9 cellular contexts compared by ENCODE assay signal in the genomic region with DNA sequence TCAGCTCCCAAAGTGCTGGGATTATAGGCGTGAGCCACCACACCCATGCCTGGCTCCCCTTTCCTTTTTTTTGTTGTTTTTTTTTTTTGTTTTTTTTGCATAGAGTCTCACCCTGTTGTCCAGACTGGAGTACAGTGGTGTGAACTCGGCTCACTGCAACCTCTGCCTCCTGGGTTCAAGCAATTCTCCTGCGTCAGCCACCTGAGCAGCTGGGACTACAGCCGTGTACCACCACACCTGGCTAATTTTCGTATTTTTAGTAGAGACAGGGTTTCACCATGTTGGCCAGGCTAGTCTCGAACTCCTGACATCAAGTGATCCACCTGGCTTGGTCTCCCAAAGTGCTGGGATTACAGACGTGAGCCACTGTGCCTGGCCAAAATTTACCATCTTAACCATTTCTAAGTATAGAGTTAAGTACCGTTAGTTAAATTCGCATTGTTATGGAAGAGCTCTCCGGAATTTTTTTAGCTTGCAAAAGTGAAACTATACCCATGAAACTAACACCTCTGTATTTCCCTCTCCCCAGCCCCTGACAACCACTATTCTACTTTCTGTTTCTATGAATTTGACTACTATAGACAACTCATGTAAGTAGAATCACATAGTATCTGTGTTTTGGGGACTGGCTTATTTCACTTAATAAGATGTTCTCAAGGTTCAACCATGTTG.
DNase-seq lines count a peak whose midpoint lies in the region; ATAC-seq lines count a peak whose summit lies in the region.
"Had no signal": no experiment of that assay in that cellular context is flagged by ENCODE, and none has a peak within 500 bp of the region (broad histone marks: within the 10 kb centered on the region; RNA-seq: fewer than 3 reads in every experiment).

No MANE protein-coding gene starts in this region.

- peaks cover 15% of the 10 kb centered on the region for H3K4me1 ChIP-seq in CD8-positive, alpha-beta memory T cell (ENCODE audit: insufficient read depth, low read length)
- H3K4me1 ChIP-seq in neuronal stem cell (ENCODE audit: control insufficient read depth in 2 of 2, insufficient read depth in 1 of 2, low read depth in 1 of 2, low read length in 2 of 2): peaks cover 3 to 4% of the 10 kb centered on the region in 2 donors

- no peak overlapping the region for H2BK5ac ChIP-seq in neuronal stem cell (ENCODE audit: low read length)

- H3K4me3 ChIP-seq in CD8-positive, alpha-beta memory T cell (ENCODE audit: low read length): peak overlapping the region; percentile 8
- no peak overlapping the region for H3K4me3 ChIP-seq in neuronal stem cell (ENCODE audit: low read length in 2 of 2)

- peaks cover 26 to 32% (median 31%) of the 10 kb centered on the region in 3 donors for H3K4me1 Mint-ChIP-seq in CD8-positive, alpha-beta memory T cell
- H3K4me1 Mint-ChIP-seq in activated naive CD8-positive, alpha-beta T cell treated with anti-CD3 and anti-CD28 coated beads for 36 hours: peaks cover 23% of the 10 kb centered on the region

- ATAC-seq in GM19438 (IDR thresholded peaks at IDR 0.05; ENCODE audit: low read depth, unreplicated experiment) (peak; percentile 80), HG03175 (IDR thresholded peaks at IDR 0.05; ENCODE audit: unreplicated experiment) (peak; percentile 94)

- H3K27me3 Mint-ChIP-seq in CD8-positive, alpha-beta memory T cell: peaks cover 0 to 2% of the 10 kb centered on the region in 2 donors
- H3K27me3 Mint-ChIP-seq in activated naive CD8-positive, alpha-beta T cell treated with anti-CD3 and anti-CD28 coated beads for 36 hours: peaks cover 6% of the 10 kb centered on the region

- no peaks in the 10 kb centered on the region for H3K36me3 Mint-ChIP-seq in CD8-positive, alpha-beta memory T cell
- H3K36me3 Mint-ChIP-seq in activated naive CD8-positive, alpha-beta T cell treated with anti-CD3 and anti-CD28 coated beads for 36 hours: no peaks in the 10 kb centered on the region

- no peak overlapping the region for H3K4me2 ChIP-seq in neuronal stem cell (ENCODE audit: insufficient read depth, low read length, poor library complexity, severe bottlenecking)

- POLR2A ChIA-PET in CD8-positive, alpha-beta memory T cell (lab: Charles Lee): interaction anchor here (0.7 to 1.0 kb wide), 3 partner anchors 14 to 116 kb away, joined by 3 to 6 read pairs (median 4); no protein-coding TSS in a partner anchor

- DNase-seq in CD8-positive, alpha-beta memory T cell: peak in 1 of 5 donors; percentile 34
- DNase-seq in activated naive CD8-positive, alpha-beta T cell treated with anti-CD3 and anti-CD28 coated beads for 36 hours: peak; percentile 14
- DNase-seq in neuronal stem cell (ENCODE audit: low spot score) (no peak), iPS-NIHi11 (ENCODE audit: low spot score) (no peak), SW 1271 (lab: John Stamatoyannopoulos, UW) (no peak), globus pallidus (ENCODE audit: low spot score) (no peak)
- DNase-seq: activated gamma-delta T cell had no signal

- WGBS in neuronal stem cell (ENCODE audit: extremely low coverage in 2 of 2, insufficient read length in 2 of 2, insufficient replicate concordance in 1 of 2), 2 donors: no CpG with 5 or more reads among the region's 10 CpGs

- H3K9me3 Mint-ChIP-seq in CD8-positive, alpha-beta memory T cell: no peaks in the 10 kb centered on the region
- H3K9me3 Mint-ChIP-seq in activated naive CD8-positive, alpha-beta T cell treated with anti-CD3 and anti-CD28 coated beads for 36 hours: peaks cover 3% of the 10 kb centered on the region

- no peak overlapping the region for H2BK15ac ChIP-seq in neuronal stem cell (ENCODE audit: low read length)

- H3K36me3 ChIP-seq in CD8-positive, alpha-beta memory T cell (ENCODE audit: insufficient read depth, low read length): no peaks in the 10 kb centered on the region
- no peaks in the 10 kb centered on the region for H3K36me3 ChIP-seq in neuronal stem cell (replicated peaks in 1 of 2; ENCODE audit: control insufficient read depth in 2 of 2, insufficient read depth in 2 of 2, low read length in 2 of 2)

- H2BK120ac ChIP-seq in neuronal stem cell (ENCODE audit: low read depth, low read length): no peak overlapping the region

- H3K27ac ChIP-seq in CD8-positive, alpha-beta memory T cell (ENCODE audit: low read depth, low read length): no peak overlapping the region
- H3K27ac ChIP-seq in neuronal stem cell (replicated peaks; ENCODE audit: low read length): no peak overlapping the region

- H2BK12ac ChIP-seq in neuronal stem cell (ENCODE audit: low read length): no peak overlapping the region

- H2AFZ ChIP-seq in neuronal stem cell (ENCODE audit: low read length): no peak overlapping the region

- H3K23ac ChIP-seq in neuronal stem cell (ENCODE audit: low read depth, low read length, poor library complexity): no peak overlapping the region

- H3K9ac ChIP-seq in neuronal stem cell (ENCODE audit: low read depth, low read length, poor library complexity): no peak overlapping the region

- no peak overlapping the region for H4K8ac ChIP-seq in neuronal stem cell (ENCODE audit: low read depth, low read length)

- H3K27me3 ChIP-seq in CD8-positive, alpha-beta memory T cell (ENCODE audit: insufficient read depth, low read length, poor library complexity, severe bottlenecking): no peaks in the 10 kb centered on the region
- H3K27me3 ChIP-seq in neuronal stem cell (ENCODE audit: control insufficient read depth in 3 of 3, insufficient read depth in 3 of 3, low read depth in 1 of 3, low read length in 3 of 3): no peaks in the 10 kb centered on the region

- no peaks in the 10 kb centered on the region for H3K9me3 ChIP-seq in CD8-positive, alpha-beta memory T cell (ENCODE audit: low read length)
- H3K9me3 ChIP-seq in neuronal stem cell (replicated peaks in 1 of 2; ENCODE audit: control insufficient read depth in 2 of 2, insufficient read depth in 1 of 2, low read depth in 1 of 2, low read length in 2 of 2): peaks cover 0 to 5% of the 10 kb centered on the region in 2 donors

- no peak overlapping the region for H3K14ac ChIP-seq in neuronal stem cell (ENCODE audit: low read length)

- CTCF ChIA-PET in CD8-positive, alpha-beta memory T cell (lab: Charles Lee): interaction anchor here (1.3 kb wide), 1 partner anchor 73 kb away, joined by 4 read pairs; no protein-coding TSS in a partner anchor

- H3K4ac ChIP-seq in neuronal stem cell (ENCODE audit: low read length): no peak overlapping the region

- peaks cover 3% of the 10 kb centered on the region for H3K79me1 ChIP-seq in neuronal stem cell (ENCODE audit: low read depth, low read length)

- peak overlapping the region; percentile 13 to 96 (median 80) for H3K27ac Mint-ChIP-seq in CD8-positive, alpha-beta memory T cell
- H3K27ac Mint-ChIP-seq in activated naive CD8-positive, alpha-beta T cell treated with anti-CD3 and anti-CD28 coated beads for 36 hours: peak overlapping the region; percentile 74

- H4K91ac ChIP-seq in neuronal stem cell (ENCODE audit: low read depth, low read length, poor library complexity): no peak overlapping the region

- no peak overlapping the region for H3K18ac ChIP-seq in neuronal stem cell (ENCODE audit: low read length)

- peak overlapping the region; percentile 71 to 92 (median 86) for H3K4me3 Mint-ChIP-seq in CD8-positive, alpha-beta memory T cell
- peak overlapping the region; percentile 34 for H3K4me3 Mint-ChIP-seq in activated naive CD8-positive, alpha-beta T cell treated with anti-CD3 and anti-CD28 coated beads for 36 hours

- no peak overlapping the region for H2AK5ac ChIP-seq in neuronal stem cell (ENCODE audit: low read depth, low read length)
